ENCODE assay signal across 1 cellular context in genomic region chr6:128171182-128171581, GRCh38.
TF ChIP-seq lines count a peak whose summit lies in the region.

No MANE protein-coding gene starts in this region.

TF ChIP-seq in WTC11, 78 proteins besides CTCF, POLR2A, EP300 and RAD21 (continued from another document):
- TF ChIP-seq ZNF532 (CRISPR knock-in tag; IDR thresholded peaks at IDR 0.05; ENCODE audit: borderline replicate concordance) (no peak), JUN (CRISPR knock-in tag; IDR thresholded peaks at IDR 0.05) (no peak), JAZF1 (CRISPR knock-in tag; IDR thresholded peaks at IDR 0.05) (no peak), ERG (CRISPR knock-in tag; IDR thresholded peaks at IDR 0.05) (no peak), E2F1 (CRISPR knock-in tag; IDR thresholded peaks at IDR 0.05) (no peak), TP53 (CRISPR knock-in tag; IDR thresholded peaks at IDR 0.05) (no peak), AR (CRISPR knock-in tag; IDR thresholded peaks at IDR 0.05) (no peak), TEAD4 (CRISPR knock-in tag; IDR thresholded peaks at IDR 0.05) (no peak), SP1 (CRISPR knock-in tag; conservative IDR thresholded peaks at IDR 0.05) (no peak), OVOL2 (CRISPR knock-in tag; IDR thresholded peaks at IDR 0.05; ENCODE audit: borderline replicate concordance) (no peak), ARID4B (CRISPR knock-in tag; IDR thresholded peaks at IDR 0.05; ENCODE audit: borderline replicate concordance) (no peak), ELF4 (CRISPR knock-in tag; IDR thresholded peaks at IDR 0.05; ENCODE audit: low read depth) (no peak), EMX1 (CRISPR knock-in tag; IDR thresholded peaks at IDR 0.05) (no peak), HMGA2 (CRISPR knock-in tag; IDR thresholded peaks at IDR 0.05) (no peak)
